Comparison of ENCODE assay signal across 8 cellular contexts in genomic region chr3:23202921-23203650, GRCh38.
DNase-seq lines count a peak whose midpoint lies in the region; ATAC-seq lines count a peak whose summit lies in the region.

TSS of gene UBE2E2 (plus strand) at chr3:23203327.

- DNase-seq in DMS153 (lab: John Stamatoyannopoulos, UW), result peak; percentile 6
- DNase-seq in DMS153 treated with DMSO at 0.1 percent for 48 hours (lab: John Stamatoyannopoulos, UW; ENCODE audit: unreplicated experiment), result no peak
- peak; percentile 10 for DNase-seq in NCI-H1105 (lab: John Stamatoyannopoulos, UW)
- peak; percentile 28 to 38 for DNase-seq in activated CD4-positive, alpha-beta T cell treated with anti-CD3 and anti-CD28 coated beads for 24 hours (ENCODE audit: low read depth in 2 of 2)
- peak; percentile 90 for DNase-seq in left kidney (ENCODE audit: low read depth, low spot score)
- peak; percentile 56 for DNase-seq in stimulated activated CD4-positive, alpha-beta T cell treated with anti-CD3 and anti-CD28 coated beads, Interleukin-1b, Interleukin-23, amount 100 ng/mL, for 48 hours

- H3K9me3 Mint-ChIP-seq in dendritic cell treated with granulocyte-macrophage colony-stimulating factor and Interleukin-4, amounts not matched to agents 40 ng/mL and 50 ng/mL, for 4 days, result no peaks in the 10 kb centered on the region

- peak; percentile 62 for ATAC-seq in HG02623 (IDR thresholded peaks at IDR 0.05; ENCODE audit: unreplicated experiment)

- peaks cover 16% of the 10 kb centered on the region for H3K27me3 Mint-ChIP-seq in dendritic cell treated with granulocyte-macrophage colony-stimulating factor and Interleukin-4, amounts not matched to agents 40 ng/mL and 50 ng/mL, for 4 days

- peak within 1 kb of the TSS; percentile 93 for H3K27ac Mint-ChIP-seq in dendritic cell treated with granulocyte-macrophage colony-stimulating factor and Interleukin-4, amounts not matched to agents 40 ng/mL and 50 ng/mL, for 4 days

- peak within 1 kb of the TSS; percentile 95 for H3K4me3 Mint-ChIP-seq in dendritic cell treated with granulocyte-macrophage colony-stimulating factor and Interleukin-4, amounts not matched to agents 40 ng/mL and 50 ng/mL, for 4 days

- intact Hi-C loops in dendritic cell treated with granulocyte-macrophage colony-stimulating factor and Interleukin-4, amounts not matched to agents 40 ng/mL and 50 ng/mL, for 4 days (cut with micrococcal nuclease), result loop anchor here (2.0 to 10.0 kb wide), 4 partner anchors 18 to 609 kb away; no protein-coding TSS in a partner anchor

- peaks cover 11% of the 10 kb centered on the region for H3K36me3 Mint-ChIP-seq in dendritic cell treated with granulocyte-macrophage colony-stimulating factor and Interleukin-4, amounts not matched to agents 40 ng/mL and 50 ng/mL, for 4 days (ENCODE audit: low read depth)

- peaks cover 33% of the 10 kb centered on the region for H3K4me1 Mint-ChIP-seq in dendritic cell treated with granulocyte-macrophage colony-stimulating factor and Interleukin-4, amounts not matched to agents 40 ng/mL and 50 ng/mL, for 4 days (ENCODE audit: low read depth)
